In the genomic region with DNA sequence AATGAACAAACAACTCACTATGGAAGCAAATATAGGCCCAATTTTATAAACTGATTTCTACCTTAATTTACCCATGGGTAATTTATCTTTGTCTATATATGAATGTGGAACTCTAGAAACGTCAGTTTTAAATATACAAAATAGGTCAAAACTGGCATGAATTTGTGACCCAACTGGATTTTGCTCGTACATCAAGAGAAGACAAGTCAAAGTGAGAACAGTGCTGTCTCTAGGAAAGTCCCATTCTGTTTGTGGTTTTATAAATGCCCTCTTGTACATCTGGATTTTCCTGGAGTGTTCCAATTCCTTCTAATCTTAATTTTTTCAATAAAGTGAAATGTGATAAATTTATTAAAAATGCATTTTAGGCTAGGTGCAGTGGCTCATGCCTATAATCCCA, we compare ENCODE assay signal across 28 cellular contexts.
"Had no signal": no experiment of that assay in that cellular context is flagged by ENCODE, and none has a peak within 500 bp of the region (broad histone marks: within the 10 kb centered on the region; RNA-seq: fewer than 3 reads in every experiment).

No MANE protein-coding gene starts in this region.

- H3K36me3 ChIP-seq: Peyer's patch had no signal

- ATAC-seq: PC-3 had no signal

- H3K27me3 ChIP-seq: MG63, Peyer's patch, SJSA1 had no signal

- H3K9me3 ChIP-seq: MG63, Peyer's patch, SJSA1 had no signal

- H3K4me1 ChIP-seq: Peyer's patch had no signal

- DNase-seq: Kasumi-1, MG63, NCI-H1048, NCI-H1092 treated with DMSO at 0.1 percent for 48 hours, NCI-H1436, NCI-H146, NCI-H1694, NCI-H187 treated with DMSO at 0.1 percent for 48 hours, NCI-H2029, NCI-H2081, NCI-H2171 treated with DMSO at 0.1 percent for 48 hours, NCI-H2227 treated with DMSO at 0.1 percent for 48 hours, NCI-H345, NCI-H446, NCI-H510A treated with DMSO at 0.1 percent for 48 hours, NCI-H524 treated with DMSO at 0.1 percent for 48 hours, NCI-H526 treated with DMSO at 0.1 percent for 48 hours, NCI-H774, OCI-M1, PC-3, Peyer's patch, Right ventricle myocardium superior, RPMI8226, SHP77 treated with DMSO at 0.1 percent for 48 hours, SW 1271, T-helper 1 cell had no signal

- H3K4me3 ChIP-seq: MG63, Peyer's patch, SJSA1, SK-N-MC had no signal

- H3K27ac ChIP-seq: Peyer's patch, SJSA1, SK-N-MC had no signal
